ENCODE assay signal across 8 cellular contexts in genomic region chr6:166343157-166343502, GRCh38.
DNase-seq lines count a peak whose midpoint lies in the region; ATAC-seq and TF ChIP-seq lines count a peak whose summit lies in the region.

No MANE protein-coding gene starts in this region.

- H3K27ac Mint-ChIP-seq in nephron progenitor cell = no peak overlapping the region

- peaks cover 17% of the 10 kb centered on the region for H3K27me3 Mint-ChIP-seq in nephron progenitor cell (ENCODE audit: low read depth, poor library complexity)

- no peak for TF ChIP-seq POLR2A in NB4 (IDR thresholded peaks at IDR 0.05; ENCODE audit: extremely low read depth, insufficient read length)

- H3K4me3 ChIP-seq in HAP-1 (peak overlapping the region; percentile 92), NB4 (ENCODE audit: low read depth, low read length) (peak overlapping the region; percentile 89), coronary artery (peak overlapping the region; percentile 94)

- no peak for TF ChIP-seq CTCF in NB4 (IDR thresholded peaks at IDR 0.05; ENCODE audit: low read depth, low read length)
- no peak for TF ChIP-seq CTCF in coronary artery (IDR thresholded peaks at IDR 0.05)
- TF ChIP-seq CTCF in nephron progenitor cell (IDR thresholded peaks at IDR 0.05) = no peak
- TF ChIP-seq CTCF in GM13977 (IDR thresholded peaks at IDR 0.05; ENCODE audit: extremely low read depth, insufficient read depth, missing control alignments) = no peak

- DNase-seq in HAP-1 (ENCODE audit: low spot score in 2 of 2) = no peak
- peak; percentile 75 for DNase-seq in NB4 (ENCODE audit: low read depth)
- DNase-seq in coronary artery (ENCODE audit: low spot score) = no peak
- DNase-seq in nephron progenitor cell = no peak
- DNase-seq in GM13977 (ENCODE audit: low spot score) = no peak
- DNase-seq in DMS 273 (lab: John Stamatoyannopoulos, UW; ENCODE audit: unreplicated experiment) = no peak
- DNase-seq in NCI-H524 treated with DMSO at 0.1 percent for 48 hours (lab: John Stamatoyannopoulos, UW) = no peak

- peaks cover 7% of the 10 kb centered on the region for H3K4me1 ChIP-seq in HAP-1

- H3K36me3 ChIP-seq in HAP-1 (replicated peaks) = peaks cover 14% of the 10 kb centered on the region

- ATAC-seq in GM18499 (IDR thresholded peaks at IDR 0.05; ENCODE audit: insufficient read depth, unreplicated experiment) = peak; percentile 22

- no peaks in the 10 kb centered on the region for H3K9me3 ChIP-seq in HAP-1

- in situ Hi-C loops in HAP-1 (cut with MboI; ENCODE audit: low sequenced_read_pairs) (no loop called here), GM13977 (cut with MboI; ENCODE audit: low pct_unique_long_range_greater_than_20kb, low sequenced_read_pairs, unreplicated experiment) (no loop called here)

- no peaks in the 10 kb centered on the region for H3K27me3 ChIP-seq in HAP-1 (ENCODE audit: low read depth)

- peaks cover 4% of the 10 kb centered on the region for H3K9me3 Mint-ChIP-seq in nephron progenitor cell

- peaks cover 17% of the 10 kb centered on the region for H3K4me1 Mint-ChIP-seq in nephron progenitor cell

- peak overlapping the region; percentile 92 for H3K4me3 Mint-ChIP-seq in nephron progenitor cell

- H3K36me3 Mint-ChIP-seq in nephron progenitor cell (ENCODE audit: low read depth) = peaks cover 4% of the 10 kb centered on the region

- H3K27ac ChIP-seq in coronary artery = peak overlapping the region; percentile 79 to 93
